In genomic region chr11:64268687-64269379, GRCh38 we compare ENCODE assay signal across 2 cellular contexts.
TF ChIP-seq lines count a peak whose summit lies in the region.

No MANE protein-coding gene starts in this region.

TF ChIP-seq in A549, 52 proteins besides CTCF, POLR2A, EP300 and RAD21:
- TF ChIP-seq SREBF2 (IDR thresholded peaks at IDR 0.05) (no peak), TFCP2L1 (CRISPR knock-in tag; IDR thresholded peaks at IDR 0.05) (no peak), RARB (CRISPR knock-in tag; IDR thresholded peaks at IDR 0.05) (no peak), FOSB (CRISPR knock-in tag; IDR thresholded peaks at IDR 0.05) (0 out of 2 replicates have a peak, but pooled peaks have one; percentile 53), PBX3 (IDR thresholded peaks at IDR 0.05) (peak; percentile 52), NFE2L2 (conservative IDR thresholded peaks at IDR 0.05; ENCODE audit: low read length) (no peak), ATOH8 (CRISPR knock-in tag; IDR thresholded peaks at IDR 0.05; ENCODE audit: low read depth) (no peak; the same call in 1 of the 2 replicates), BHLHE40 (IDR thresholded peaks at IDR 0.05; ENCODE audit: low read depth, low read length) (no peak), HOXB5 (CRISPR knock-in tag; IDR thresholded peaks at IDR 0.05) (no peak), HMGXB4 (CRISPR knock-in tag; IDR thresholded peaks at IDR 0.05; ENCODE audit: borderline replicate concordance) (no peak), HES2 (IDR thresholded peaks at IDR 0.05) (no peak), ZNF302 (CRISPR knock-in tag; IDR thresholded peaks at IDR 0.05) (no peak), PHF8 (IDR thresholded peaks at IDR 0.05; ENCODE audit: borderline replicate concordance, low read depth) (no peak), TP53 (CRISPR knock-in tag; IDR thresholded peaks at IDR 0.05) (no peak), ZFP36 (IDR thresholded peaks at IDR 0.05; ENCODE audit: borderline replicate concordance, partially characterized antibody) (peak; percentile 100), NR3C1 (IDR thresholded peaks at IDR 0.05) (no peak), GATA3 (IDR thresholded peaks at IDR 0.05; ENCODE audit: borderline replicate concordance) (no peak), JUN (IDR thresholded peaks at IDR 0.05) (no peak; a peak in 1 of 5 replicates), ZSCAN20 (CRISPR knock-in tag; IDR thresholded peaks at IDR 0.05) (no peak), CBX2 (IDR thresholded peaks at IDR 0.05; ENCODE audit: borderline replicate concordance, low read depth) (no peak), NPAS2 (CRISPR knock-in tag; IDR thresholded peaks at IDR 0.05; ENCODE audit: borderline replicate concordance) (no peak), SMC3 (IDR thresholded peaks at IDR 0.05) (0 out of 3 replicates have a peak, but pooled peaks have one; percentile 2), CHD2 (IDR thresholded peaks at IDR 0.05; ENCODE audit: low read length, partially characterized antibody) (no peak), CEBPB (IDR thresholded peaks at IDR 0.05) (peak; percentile 29 to 58; a peak in 2 of 4 replicates), MAX (IDR thresholded peaks at IDR 0.05) (no peak), RCOR1 (IDR thresholded peaks at IDR 0.05; ENCODE audit: low read depth, low read length) (no peak), HEYL (CRISPR knock-in tag; IDR thresholded peaks at IDR 0.05) (no peak), JUNB (IDR thresholded peaks at IDR 0.05) (no peak), BCL3 (IDR thresholded peaks at IDR 0.05) (peak; percentile 6; the same call in 1 of the 3 replicates)

TF ChIP-seq in K562, 482 proteins besides CTCF, POLR2A, EP300 and RAD21 (continues in another document):
- TF ChIP-seq SIN3B (IDR thresholded peaks at IDR 0.05; ENCODE audit: low read depth): 0 out of 2 replicates have a peak, but pooled peaks have one; percentile 10
- peak; percentile 15; the same call in 1 of the 2 replicates for TF ChIP-seq VEZF1 (CRISPR knock-in tag; IDR thresholded peaks at IDR 0.05)
- TF ChIP-seq KDM4B (IDR thresholded peaks at IDR 0.05; ENCODE audit: borderline replicate concordance in 2 of 2, low read depth in 1 of 2): no peak
- no peak for TF ChIP-seq XRCC3 (IDR thresholded peaks at IDR 0.05)
- TF ChIP-seq PKNOX1 (IDR thresholded peaks at IDR 0.05): peak; percentile 11; the same call in 1 of the 2 replicates
- no peak for TF ChIP-seq SMAD3 (CRISPR knock-in tag; conservative IDR thresholded peaks at IDR 0.05)
- 0 out of 2 replicates have a peak, but pooled peaks have one; percentile 19 for TF ChIP-seq DEAF1 (CRISPR knock-in tag; IDR thresholded peaks at IDR 0.05)
- no peak for TF ChIP-seq NFYB (IDR thresholded peaks at IDR 0.05; ENCODE audit: extremely low read depth, insufficient read length)
- peak; percentile 55; the same call in 1 of the 2 replicates for TF ChIP-seq ZBTB40 (IDR thresholded peaks at IDR 0.05)
- no peak for TF ChIP-seq ZBTB40 (CRISPR knock-in tag; IDR thresholded peaks at IDR 0.05)
- TF ChIP-seq THRB (CRISPR knock-in tag; conservative IDR thresholded peaks at IDR 0.05): peak; percentile 63; the same call in 1 of the 2 replicates
- TF ChIP-seq CXXC5 (CRISPR knock-in tag; IDR thresholded peaks at IDR 0.05): no peak; the same call in 1 of the 2 replicates
- peak; percentile 26; the same call in 1 of the 2 replicates for TF ChIP-seq ZNF175 (CRISPR knock-in tag; IDR thresholded peaks at IDR 0.05; ENCODE audit: low read depth)
- no peak for TF ChIP-seq NR2C1 (IDR thresholded peaks at IDR 0.05)
- peak; percentile 70 for TF ChIP-seq NR2C1 (tag; IDR thresholded peaks at IDR 0.05)
- TF ChIP-seq ZNF408 (CRISPR knock-in tag; IDR thresholded peaks at IDR 0.05; ENCODE audit: low read depth): no peak
- TF ChIP-seq OTX1 (CRISPR knock-in tag; IDR thresholded peaks at IDR 0.05): 0 out of 2 replicates have a peak, but pooled peaks have one; percentile 7
- TF ChIP-seq ATF2 (CRISPR knock-in tag; IDR thresholded peaks at IDR 0.05): no peak
- TF ChIP-seq CEBPZ (IDR thresholded peaks at IDR 0.05; ENCODE audit: borderline replicate concordance, low read depth, low read length): no peak
- TF ChIP-seq ZNF639 (CRISPR knock-in tag; conservative IDR thresholded peaks at IDR 0.05 in 1 of 2, IDR thresholded peaks at IDR 0.05 in 1 of 2): peak in 1 of 2 experiments; percentile 64; a peak in 1 of 4 replicates
- TF ChIP-seq SUPT5H (IDR thresholded peaks at IDR 0.05): peak; percentile 53
